In genomic region chr1:79667848-79668696, GRCh38 we compare ENCODE assay signal across 14 cellular contexts.
DNase-seq lines count a peak whose midpoint lies in the region; ATAC-seq and TF ChIP-seq lines count a peak whose summit lies in the region.
"Had no signal": no experiment of that assay in that cellular context is flagged by ENCODE, and none has a peak within 500 bp of the region (broad histone marks: within the 10 kb centered on the region; RNA-seq: fewer than 3 reads in every experiment).

No MANE protein-coding gene starts in this region.

- H3K4me3 ChIP-seq in epithelial cell of esophagus (ENCODE audit: low read length) = no peak overlapping the region
- H3K4me3 ChIP-seq: tibial nerve had no signal

- no peaks in the 10 kb centered on the region for H3K27me3 Mint-ChIP-seq in activated T-cell treated with anti-CD3 and anti-CD28 coated beads, Interleukin-2, amount 50 U/mL, for 24 hours

- no peaks in the 10 kb centered on the region for H3K4me1 Mint-ChIP-seq in activated T-cell treated with anti-CD3 and anti-CD28 coated beads, Interleukin-2, amount 50 U/mL, for 24 hours (ENCODE audit: low read depth)

- H3K27ac Mint-ChIP-seq in activated T-cell treated with anti-CD3 and anti-CD28 coated beads, Interleukin-2, amount 50 U/mL, for 24 hours = no peak overlapping the region
- H3K27ac Mint-ChIP-seq: activated naive CD4-positive, alpha-beta T cell treated with anti-CD3 and anti-CD28 coated beads for 36 hours; CD8-positive, alpha-beta T cell had no signal

- peak; percentile 69 for ATAC-seq in GM18868 (IDR thresholded peaks at IDR 0.05; ENCODE audit: unreplicated experiment)
- peak; percentile 98 for ATAC-seq in GM21619 (IDR thresholded peaks at IDR 0.05; ENCODE audit: unreplicated experiment)
- ATAC-seq in HG03108 (IDR thresholded peaks at IDR 0.05; ENCODE audit: unreplicated experiment) = peak; percentile 95
- ATAC-seq: activated CD4-positive, CD25-positive, alpha-beta regulatory T cell treated with anti-CD3 and anti-CD28 coated beads, Interleukin-2, amount 50 U/mL, for 24 hours; CD8-positive, alpha-beta T cell; left lobe of liver; Right ventricle myocardium inferior had no signal

- no peak overlapping the region for H3K4me3 Mint-ChIP-seq in activated T-cell treated with anti-CD3 and anti-CD28 coated beads, Interleukin-2, amount 50 U/mL, for 24 hours
- H3K4me3 Mint-ChIP-seq: activated naive CD4-positive, alpha-beta T cell treated with anti-CD3 and anti-CD28 coated beads for 36 hours; CD8-positive, alpha-beta T cell had no signal

- H3K9me3 Mint-ChIP-seq in activated T-cell treated with anti-CD3 and anti-CD28 coated beads, Interleukin-2, amount 50 U/mL, for 24 hours = peaks cover 3% of the 10 kb centered on the region
- H3K9me3 Mint-ChIP-seq: activated naive CD4-positive, alpha-beta T cell treated with anti-CD3 and anti-CD28 coated beads for 36 hours had no signal

- no peak for TF ChIP-seq CTCF in epithelial cell of esophagus (IDR thresholded peaks at IDR 0.05; ENCODE audit: insufficient read depth, low read depth, low read length, missing control alignments)

- peak; percentile 13 for DNase-seq in epithelial cell of esophagus (ENCODE audit: low read depth)
- DNase-seq in activated CD8-positive, alpha-beta memory T cell treated with anti-CD3 and anti-CD28 coated beads for 24 hours = no peak
- DNase-seq in middle frontal gyrus (ENCODE audit: extremely low spot score, low spot score) = no peak
- no peak for DNase-seq in activated CD4-positive, alpha-beta T cell treated with anti-CD3 and anti-CD28 coated beads, Interleukin-2, amount 50 U/mL, for 48 hours
- DNase-seq in activated T-cell treated with anti-CD3 and anti-CD28 coated beads, Interleukin-2, amount 50 U/mL, for 24 hours = no peak
- DNase-seq: activated naive CD4-positive, alpha-beta T cell treated with anti-CD3 and anti-CD28 coated beads for 36 hours; CD8-positive, alpha-beta T cell had no signal

- H3K36me3 Mint-ChIP-seq in activated T-cell treated with anti-CD3 and anti-CD28 coated beads, Interleukin-2, amount 50 U/mL, for 24 hours (ENCODE audit: low read depth) = no peaks in the 10 kb centered on the region
- H3K36me3 Mint-ChIP-seq: CD8-positive, alpha-beta T cell had no signal
